ENCODE assay signal across 8 cellular contexts in genomic region chr19:19822148-19822429, GRCh38. TPM values are rescaled to one million over a fixed set of nuclear protein-coding genes. Genes with fewer than 3 reads are reported as not detected.
DNase-seq lines count a peak whose midpoint lies in the region; ATAC-seq and TF ChIP-seq lines count a peak whose summit lies in the region.

No MANE protein-coding gene starts in this region.

- peak overlapping the region; percentile 20; the same call in 1 of the 2 replicates for H3K4me3 ChIP-seq in H7 (ENCODE audit: insufficient read depth, low read depth, low read length)
- H3K4me3 ChIP-seq in fibroblast of villous mesenchyme (ENCODE audit: low read depth, low read length): peak overlapping the region; percentile 92
- peak overlapping the region; percentile 66 to 87 (median 77) for H3K4me3 ChIP-seq in gastrocnemius medialis
- peak overlapping the region in 1 of 2 donors; percentile 17 for H3K4me3 ChIP-seq in aorta (ENCODE audit: low read length in 2 of 2)

- H3K27ac ChIP-seq in VCaP (peak overlapping the region; percentile 83), gastrocnemius medialis (peak overlapping the region; percentile 90 to 93 (median 92)), aorta (ENCODE audit: low read depth in 1 of 2, low read length in 2 of 2) (peak overlapping the region in 1 of 2 donors; percentile 66)

- 6 to 8% methylated on average over 6 of the region's 6 CpGs for WGBS in aorta, 2 donors

- H3K36me3 ChIP-seq in H7 (replicated peaks; ENCODE audit: control insufficient read depth, insufficient read depth, low read length) (no peaks in the 10 kb centered on the region), gastrocnemius medialis (no peaks in the 10 kb centered on the region), aorta (ENCODE audit: control insufficient read depth in 1 of 2, insufficient read depth in 2 of 2, low read length in 1 of 2) (no peaks in the 10 kb centered on the region)

- TF ChIP-seq POLR2A in gastrocnemius medialis (IDR thresholded peaks at IDR 0.05) (no peak), erythroblast (IDR thresholded peaks at IDR 0.05; ENCODE audit: low read length) (no peak)

- intact Hi-C loops in gastrocnemius medialis (cut with DNase I; ENCODE audit: low total_unique reads) (loop anchor here (5.0 kb wide), 2 partner anchors 90 to 160 kb away; partner anchors contain the start of genes ATP13A1 and ZNF14), aorta (cut with DNase I) (loop anchor here (5.0 to 10.0 kb wide), 5 partner anchors 40 to 157 kb away; partner anchors contain the start of genes ZNF14 (in 2 of the 2), ATP13A1 (in 1 of the 2), ZNF101 (in 1 of the 2) and ZNF253 (in 1 of the 2))

- in situ Hi-C loops in gastrocnemius medialis (cut with MboI; ENCODE audit: low sequenced_read_pairs in 4 of 4): no loop called here

- H3K9me3 ChIP-seq in gastrocnemius medialis (no peaks in the 10 kb centered on the region), aorta (ENCODE audit: control insufficient read depth, low read length) (peaks cover 2% of the 10 kb centered on the region)

- no peak for ATAC-seq in gastrocnemius medialis
- no peak for ATAC-seq in aorta (ENCODE audit: low FRiP score)

- DNase-seq in H7 (no peak), fibroblast of villous mesenchyme (ENCODE audit: low read depth) (no peak), gastrocnemius medialis (no peak), glomerular visceral epithelial cell (ENCODE audit: extremely low spot score) (no peak), erythroblast (lab: John Stamatoyannopoulos, UW) (no peak), NCI-H774 (lab: John Stamatoyannopoulos, UW) (no peak), aorta (no peak)

- H3K27me3 ChIP-seq in H7 (ENCODE audit: control insufficient read depth, insufficient read depth, low read length) (no peaks in the 10 kb centered on the region), gastrocnemius medialis (no peaks in the 10 kb centered on the region), aorta (ENCODE audit: control insufficient read depth in 1 of 2, insufficient read depth in 2 of 2, low read length in 1 of 2) (no peaks in the 10 kb centered on the region)

- H3K4me1 ChIP-seq in gastrocnemius medialis: peaks cover 3 to 10% of the 10 kb centered on the region in 2 donors
- no peaks in the 10 kb centered on the region for H3K4me1 ChIP-seq in aorta (ENCODE audit: control insufficient read depth in 1 of 2, insufficient read depth in 2 of 2, low read length in 2 of 2)

- TF ChIP-seq CTCF in VCaP (conservative IDR thresholded peaks at IDR 0.05) (no peak), fibroblast of villous mesenchyme (IDR thresholded peaks at IDR 0.05; ENCODE audit: insufficient read depth, low read depth, low read length) (no peak), gastrocnemius medialis (IDR thresholded peaks at IDR 0.05 in 4 of 5, conservative IDR thresholded peaks at IDR 0.05 in 1 of 5) (no peak)

RNA-seq across cellular contexts. Expression of gene ZNF506, which starts 0.5 kb away (rescaled TPM):
- total RNA-seq in H7 (2014; rRNA removed; shearing (Covaris generic)): 0.04 and 0.07 TPM in 2 replicates
- 7.3 and 7.7 TPM in 2 replicates for total RNA-seq in fibroblast of villous mesenchyme
- total RNA-seq in gastrocnemius medialis: 10 to 100 TPM in 3 of 4 donors, 1 to 10 TPM in 1; 6.3 to 18.7 (median 14.9) TPM
- 10 to 100 TPM; 28.8 to 37.7 TPM for total RNA-seq in aorta
- 1 to 10 TPM; 4.1 to 7.8 TPM for polyA plus RNA-seq in aorta

RNA-seq across cellular contexts. Expression of gene ZNF253, which starts 43.6 kb away (rescaled TPM):
- total RNA-seq in H7 (2014; rRNA removed; shearing (Covaris generic)): not detected in 2 replicates
- 2.3 and 5.6 TPM in 2 replicates for total RNA-seq in fibroblast of villous mesenchyme
- total RNA-seq in gastrocnemius medialis: 1 to 10 TPM; 3.1 to 9.5 (median 6.3) TPM
- 10 to 100 TPM in 1 of 2 donors, 1 to 10 TPM in 1; 5.4 to 12.6 TPM for total RNA-seq in aorta
- polyA plus RNA-seq in aorta: 1 to 10 TPM; 2.8 to 4.0 TPM
